Comparison of ENCODE assay signal across 16 cellular contexts in the genomic region with DNA sequence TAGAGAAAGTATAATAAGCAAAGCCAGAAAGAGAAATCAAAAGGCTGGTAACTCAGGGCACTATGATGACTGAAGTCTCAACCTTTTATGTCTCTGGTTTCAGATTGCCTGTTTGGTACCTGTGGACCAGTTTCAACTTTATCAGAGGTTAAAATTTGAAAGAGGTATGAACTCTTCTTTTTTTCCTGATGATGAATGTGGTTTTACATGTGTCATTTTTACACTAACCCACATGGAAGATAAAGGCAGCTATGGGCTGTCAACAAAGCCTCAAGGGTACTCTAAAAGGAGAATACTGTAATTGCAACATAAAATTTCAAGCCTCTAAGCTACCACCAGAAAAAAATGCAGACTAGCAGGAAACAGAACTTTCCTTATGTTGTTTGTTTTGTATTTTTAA.
"Had no signal": no experiment of that assay in that cellular context is flagged by ENCODE, and none has a peak within 500 bp of the region (broad histone marks: within the 10 kb centered on the region; RNA-seq: fewer than 3 reads in every experiment).

No MANE protein-coding gene starts in this region.

- H3K4me2 ChIP-seq: smooth muscle cell had no signal

- H3K4me3 Mint-ChIP-seq: activated T-helper 1 cell treated with anti-CD3 and anti-CD28 coated beads, Interleukin-12 subunit alpha, Interleukin-12 subunit beta, Interleukin-2, Interleukin-4 antibody, amounts not matched to agents 30 ng/mL and 10 ng/mL and 1 ng/mL, durations not matched to agents 14 hours and 24 hours and 36 hours; mesothelial cell of epicardium; nephron progenitor cell had no signal

- H3K4me3 ChIP-seq: adrenal gland, esophagus squamous epithelium, smooth muscle cell, stomach, thoracic aorta had no signal

- H3K9me3 Mint-ChIP-seq: activated T-helper 1 cell treated with anti-CD3 and anti-CD28 coated beads, Interleukin-12 subunit alpha, Interleukin-12 subunit beta, Interleukin-2, Interleukin-4 antibody, amounts not matched to agents 30 ng/mL and 10 ng/mL and 1 ng/mL, durations not matched to agents 14 hours and 24 hours and 36 hours; mesothelial cell of epicardium; nephron progenitor cell had no signal

- H3K36me3 ChIP-seq: adrenal gland, stomach, thoracic aorta had no signal

- H3K4me1 Mint-ChIP-seq: mesothelial cell of epicardium, nephron progenitor cell had no signal

- H3K27ac ChIP-seq: adrenal gland, esophagus squamous epithelium, stomach, thoracic aorta had no signal

- H3K27ac Mint-ChIP-seq: activated T-helper 1 cell treated with anti-CD3 and anti-CD28 coated beads, Interleukin-12 subunit alpha, Interleukin-12 subunit beta, Interleukin-2, Interleukin-4 antibody, amounts not matched to agents 30 ng/mL and 10 ng/mL and 1 ng/mL, durations not matched to agents 14 hours and 24 hours and 36 hours; mesothelial cell of epicardium; nephron progenitor cell; progenitor cell of endocrine pancreas had no signal

- H3K9me3 ChIP-seq: adrenal gland, esophagus squamous epithelium, stomach, thoracic aorta had no signal

- H3K36me3 Mint-ChIP-seq: mesothelial cell of epicardium had no signal

- DNase-seq: activated CD4-positive, alpha-beta T cell treated with anti-CD3 and anti-CD28 coated beads, Interleukin-2, amount 50 U/mL, for 48 hours; activated CD4-positive, CD25-positive, alpha-beta regulatory T cell treated with anti-CD3 and anti-CD28 coated beads, Interleukin-2, amount 50 U/mL, for 72 hours; activated naive CD4-positive, alpha-beta T cell; adrenal gland; effector CD4-positive, alpha-beta T cell; esophagus squamous epithelium; hippocampal formation; kidney; nephron progenitor cell; right cardiac atrium; stomach had no signal

- H3K4me1 ChIP-seq: adrenal gland had no signal

- H3K27me3 Mint-ChIP-seq: progenitor cell of endocrine pancreas had no signal

- ATAC-seq: right cardiac atrium had no signal

- H3K27me3 ChIP-seq: esophagus squamous epithelium, stomach had no signal
